17 cellular contexts compared by ENCODE assay signal in the genomic region with DNA sequence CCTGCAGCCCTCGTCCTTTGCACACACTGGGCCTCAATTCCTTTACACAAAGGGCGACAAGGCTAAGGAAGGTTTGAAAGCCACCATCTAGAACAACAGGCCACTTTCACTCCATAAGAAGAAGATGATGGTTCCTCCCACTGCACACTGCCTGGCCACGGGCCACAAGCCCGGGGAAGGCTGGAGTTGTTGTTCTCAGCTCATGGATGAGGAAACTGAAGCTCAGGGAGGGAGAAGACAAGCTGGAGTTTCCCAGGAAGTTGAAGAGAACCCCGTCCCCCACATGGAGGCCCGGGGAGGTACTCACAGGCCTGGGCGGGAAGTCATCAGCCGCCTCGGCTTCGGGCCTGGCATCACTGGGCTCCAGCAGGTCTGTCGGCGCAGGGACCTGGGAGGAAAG. TPM values are rescaled to one million over a fixed set of nuclear protein-coding genes. Genes with fewer than 3 reads are reported as not detected.
DNase-seq lines count a peak whose midpoint lies in the region; ATAC-seq, FAIRE-seq and TF ChIP-seq lines count a peak whose summit lies in the region.
"Had no signal": no experiment of that assay in that cellular context is flagged by ENCODE, and none has a peak within 500 bp of the region (broad histone marks: within the 10 kb centered on the region; RNA-seq: fewer than 3 reads in every experiment).

No MANE protein-coding gene starts in this region.

- no peak for FAIRE-seq in kidney (lab: Jason Lieb, UNC)
- FAIRE-seq: islet of Langerhans had no signal

- H3K27ac ChIP-seq in kidney (ENCODE audit: low read depth in 2 of 2, low read length in 2 of 2) (peak overlapping the region; percentile 76 to 88), uterus (peak overlapping the region; percentile 42 to 74)
- H3K27ac ChIP-seq: cardiac muscle cell, neutrophil had no signal

- TF ChIP-seq POLR2A in uterus (IDR thresholded peaks at IDR 0.05) = no peak

- no peaks in the 10 kb centered on the region for H3K27me3 ChIP-seq in uterus
- H3K27me3 ChIP-seq: cardiac muscle cell, neutrophil had no signal

- H3K9me3 ChIP-seq in kidney (ENCODE audit: control insufficient read depth in 1 of 2, low read length in 2 of 2) (no peaks in the 10 kb centered on the region), uterus (no peaks in the 10 kb centered on the region)
- H3K9me3 ChIP-seq: neutrophil had no signal

- H3K4me3 ChIP-seq in kidney (ENCODE audit: low read length in 2 of 2) = no peak overlapping the region
- no peak overlapping the region for H3K4me3 ChIP-seq in uterus
- H3K4me3 ChIP-seq: cardiac muscle cell had no signal

- intact Hi-C loops in Right ventricle myocardium inferior (cut with DNase I) = loop anchor here (2.0 kb wide), 1 partner anchor 19 kb away; no protein-coding TSS in a partner anchor
- intact Hi-C loops in Right ventricle myocardium superior (cut with DNase I) = no loop called here
- intact Hi-C loops in kidney (cut with DNase I) = no loop called here
- intact Hi-C loops in posterior vena cava (cut with DNase I) = no loop called here
- intact Hi-C loops in uterus (cut with DNase I; ENCODE audit: low total_unique reads) = no loop called here

- H3K9ac ChIP-seq in kidney (ENCODE audit: low read length in 2 of 2) = no peak overlapping the region

- H3K36me3 ChIP-seq in kidney (ENCODE audit: control insufficient read depth in 1 of 2, insufficient read depth in 2 of 2, low read length in 2 of 2) (no peaks in the 10 kb centered on the region), uterus (no peaks in the 10 kb centered on the region)
- H3K36me3 ChIP-seq: cardiac muscle cell, neutrophil had no signal

- TF ChIP-seq CTCF in kidney (IDR thresholded peaks at IDR 0.05; ENCODE audit: borderline replicate concordance, extremely low read depth, insufficient read depth) (no peak), uterus (IDR thresholded peaks at IDR 0.05) (no peak)

- DNase-seq in Right ventricle myocardium inferior (ENCODE audit: missing footprints) (peak; percentile 42), Right ventricle myocardium superior (no peak), kidney (no peak), posterior vena cava (ENCODE audit: low spot score) (peak; percentile 77), uterus (no peak), NCI-H1694 treated with DMSO at 0.1 percent for 48 hours (lab: John Stamatoyannopoulos, UW) (no peak), NOMO-1 (lab: John Stamatoyannopoulos, UW; ENCODE audit: unreplicated experiment in 2 of 2) (no peak), 8988T (no peak)
- DNase-seq: DMS153; NCI-H1105 treated with DMSO at 0.1 percent for 48 hours; NCI-H526; stimulated activated CD4-positive, alpha-beta T cell treated with anti-CD3 and anti-CD28 coated beads, Interleukin-2, amount 100 ng/mL, for 24 hours had no signal

- H3K4me1 ChIP-seq in kidney (ENCODE audit: control insufficient read depth in 1 of 2, insufficient read depth in 1 of 2, low read depth in 1 of 2, low read length in 2 of 2) (peaks cover 0 to 3% of the 10 kb centered on the region in 2 donors), uterus (no peaks in the 10 kb centered on the region)

- ATAC-seq in Right ventricle myocardium inferior (no peak), Right ventricle myocardium superior (ENCODE audit: poor library complexity) (no peak)

RNA-seq across cellular contexts. Expression of gene DDOST, which starts 24.6 kb away (rescaled TPM):
- total RNA-seq in Right ventricle myocardium inferior (150 TPM), Right ventricle myocardium superior (130 TPM), kidney (206 TPM), posterior vena cava (100 to 1,000 TPM; 118 to 164 TPM), uterus (100 to 1,000 TPM; 101 to 236 (median 123) TPM)
- polyA plus RNA-seq in kidney (ENCODE audit: insufficient read depth, low read depth, low replicate concordance) = 146 TPM

RNA-seq across cellular contexts. Expression of gene KIF17, which starts 32.1 kb away (rescaled TPM):
- total RNA-seq in Right ventricle myocardium inferior (6.0 TPM), Right ventricle myocardium superior (5.2 TPM), kidney (4.9 TPM), posterior vena cava (1 to 10 TPM; 2.9 to 3.2 TPM), uterus (1 to 10 TPM in 2 of 4 donors, under 1 TPM in 1, not detected in 1; 0.77 to 6.3 (median 4.9) TPM)
- 3.7 TPM for polyA plus RNA-seq in kidney (ENCODE audit: insufficient read depth, low read depth, low replicate concordance)
- total RNA-seq: HT-29, SK-MEL-5 had no signal

RNA-seq across cellular contexts. Expression of gene SH2D5, which starts 46.8 kb away (rescaled TPM):
- total RNA-seq in Right ventricle myocardium inferior = not detected
- total RNA-seq in Right ventricle myocardium superior = not detected
- total RNA-seq in kidney = 0.57 TPM
- 0.19 TPM for polyA plus RNA-seq in kidney (ENCODE audit: insufficient read depth, low read depth, low replicate concordance)
- total RNA-seq in posterior vena cava = 1 to 10 TPM in 1 of 2 donors, under 1 TPM in 1; 0.14 to 2.1 TPM
- total RNA-seq in uterus = under 1 TPM in 1 of 4 donors, not detected in 3; 0.55 TPM

RNA-seq across cellular contexts. Expression of gene PINK1, which starts 52.5 kb away (rescaled TPM):
- total RNA-seq in Right ventricle myocardium inferior = 288 TPM
- total RNA-seq in Right ventricle myocardium superior = 288 TPM
- total RNA-seq in kidney = 72.7 TPM
- 156 TPM for polyA plus RNA-seq in kidney (ENCODE audit: insufficient read depth, low read depth, low replicate concordance)
- total RNA-seq in posterior vena cava = 10 to 100 TPM; 64.8 to 95.9 TPM
- 10 to 100 TPM; 55.6 to 67.4 (median 62.8) TPM for total RNA-seq in uterus

Comparison
In these comparisons a context has a peak if more than half of its experiments do, and no peak if none do; other contexts are left out.
1. DNase-seq: peak in Right ventricle myocardium inferior (single experiment) and posterior vena cava (single experiment); none in Right ventricle myocardium superior (single experiment), kidney (single experiment), uterus (0 of 2), NCI-H1694 treated with DMSO at 0.1 percent for 48 hours (single experiment), NOMO-1 (0 of 2) and 8988T (single experiment).